Comparison of ENCODE assay signal across 28 cellular contexts in the genomic region with DNA sequence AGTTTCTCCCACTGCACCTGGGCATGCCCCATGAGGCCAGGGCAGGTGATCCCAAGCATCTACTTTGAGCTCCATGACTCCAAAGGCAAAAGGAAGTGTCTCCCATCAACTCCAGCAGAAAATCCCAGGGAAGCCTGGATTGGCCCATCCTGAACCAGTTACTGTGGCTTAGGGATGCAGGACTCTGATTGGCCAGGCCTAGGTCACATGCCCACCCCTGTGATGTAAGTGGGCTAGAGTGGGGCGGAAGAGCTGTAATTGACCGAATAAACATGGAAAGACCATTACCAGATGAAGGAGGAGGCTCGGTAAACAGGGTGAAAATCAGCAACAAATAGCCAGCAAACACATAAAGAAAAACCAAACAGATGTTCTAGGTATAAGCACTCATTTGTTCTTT. TPM values are rescaled to one million over a fixed set of nuclear protein-coding genes. Genes with fewer than 3 reads are reported as not detected.
"Had no signal": no experiment of that assay in that cellular context is flagged by ENCODE, and none has a peak within 500 bp of the region (broad histone marks: within the 10 kb centered on the region; RNA-seq: fewer than 3 reads in every experiment).

No MANE protein-coding gene starts in this region.

- DNase-seq: activated CD4-positive, alpha-beta T cell treated with anti-CD3 and anti-CD28 coated beads for 48 hours; activated CD4-positive, alpha-beta T cell treated with anti-CD3 and anti-CD28 coated beads, Interleukin-2, amount 50 U/mL, for 48 hours; activated CD8-positive, alpha-beta memory T cell treated with anti-CD3 and anti-CD28 coated beads for 24 hours; activated gamma-delta T cell treated with Interleukin-2 at 50 U/mL for 16 hours; cerebellar nuclear complex; effector memory CD4-positive, alpha-beta T cell; islet precursor cell; left cardiac atrium; left ventricle myocardium superior; naive B cell; nephron progenitor cell; stimulated activated CD4-positive, alpha-beta T cell treated with anti-CD3 and anti-CD28 coated beads, Interleukin-12 subunit alpha, Interleukin-12 subunit beta, amount 100 ng/mL, for 4 hours; stimulated activated CD4-positive, alpha-beta T cell treated with anti-CD3 and anti-CD28 coated beads, Interleukin-4, amount 100 ng/mL, for 1 hour; stimulated activated naive CD8-positive, alpha-beta T cell treated with anti-CD3 and anti-CD28 coated beads, Interleukin-15, Interleukin-2, amounts not matched to agents 100 U/mL and 50 U/mL, for 24 hours; T-helper 9 cell; testis had no signal

- H3K4me3 ChIP-seq: coronary artery, dorsolateral prefrontal cortex, gastroesophageal sphincter, hepatocyte, right lobe of liver, testis, transverse colon had no signal

- H3K36me3 ChIP-seq: gastroesophageal sphincter, neutrophil, right lobe of liver, transverse colon had no signal

- H3K9me3 ChIP-seq: right lobe of liver, testis had no signal

- H3K27ac ChIP-seq: coronary artery, dorsolateral prefrontal cortex, gastroesophageal sphincter, hepatocyte, neutrophil, right lobe of liver, testis, VCaP had no signal

- ATAC-seq: activated CD4-positive, CD25-positive, alpha-beta regulatory T cell treated with anti-CD3 and anti-CD28 coated beads, Interleukin-2, amount 50 U/mL, for 24 hours; gastroesophageal sphincter; left cardiac atrium; left ventricle myocardium superior; right lobe of liver; stimulated activated naive CD8-positive, alpha-beta T cell treated with anti-CD3 and anti-CD28 coated beads, Interleukin-15, Interleukin-2, amounts not matched to agents 100 U/mL and 50 U/mL, for 24 hours had no signal

- H3K4me1 ChIP-seq: testis had no signal

- H3K27me3 ChIP-seq: right lobe of liver, testis had no signal

RNA-seq across cellular contexts. Expression of a gene that starts 45.2 kb away (rescaled TPM):
- total RNA-seq: fibroblast of lung, fibroblast of villous mesenchyme, gastroesophageal sphincter, left cardiac atrium, left ventricle myocardium superior, renal cortical epithelial cell, right lobe of liver, transverse colon had no signal
